20 cellular contexts compared by ENCODE assay signal in genomic region chr16:31780342-31780741, GRCh38.
DNase-seq lines count a peak whose midpoint lies in the region; ATAC-seq, FAIRE-seq and TF ChIP-seq lines count a peak whose summit lies in the region.
"Had no signal": no experiment of that assay in that cellular context is flagged by ENCODE, and none has a peak within 500 bp of the region (broad histone marks: within the 10 kb centered on the region; RNA-seq: fewer than 3 reads in every experiment).

No MANE protein-coding gene starts in this region.

- FAIRE-seq in A549 (lab: Jason Lieb, UNC), result no peak
- FAIRE-seq: A204.1, D721Med, G401.6, GM12891, GM19239 had no signal

- H3K27ac ChIP-seq in A549 (no peak overlapping the region), HEK293 (ENCODE audit: extremely low read depth, low read depth, low read length) (no peak overlapping the region), subcutaneous abdominal adipose tissue (ENCODE audit: low read depth, low read length) (no peak overlapping the region)
- H3K27ac ChIP-seq: BLaER1 treated with 17β-estradiol and CSF1 and Interleukin-3, amounts not matched to agents 10 nM and 100 nM; C4-2B had no signal

- H3K4me2 ChIP-seq in A549, result no peak overlapping the region
- H3K4me2 ChIP-seq: BLaER1 treated with 17β-estradiol and CSF1 and Interleukin-3, amounts not matched to agents 10 nM and 100 nM had no signal

- H3K4me1 ChIP-seq in A549, result no peaks in the 10 kb centered on the region
- H3K4me1 ChIP-seq in HEK293 (ENCODE audit: control insufficient read depth, insufficient read depth, low read length), result no peaks in the 10 kb centered on the region
- H3K4me1 ChIP-seq in subcutaneous abdominal adipose tissue (ENCODE audit: control insufficient read depth in 5 of 5, insufficient read depth in 5 of 5, low read length in 5 of 5), result no peaks in the 10 kb centered on the region
- H3K4me1 ChIP-seq: BLaER1 treated with 17β-estradiol and CSF1 and Interleukin-3, amounts not matched to agents 10 nM and 100 nM; Caco-2 had no signal

- no peak overlapping the region for H3K4me3 ChIP-seq in A549
- H3K4me3 ChIP-seq in HEK293 (ENCODE audit: low read depth, low read length), result no peak overlapping the region
- H3K4me3 ChIP-seq in subcutaneous abdominal adipose tissue (ENCODE audit: low read depth in 1 of 5, low read length in 5 of 5), result peak overlapping the region in 4 of 5 donors; percentile 6 to 44 (median 42)

- H3K9ac ChIP-seq in subcutaneous abdominal adipose tissue (ENCODE audit: low read length in 5 of 5), result no peak overlapping the region
- H3K9ac ChIP-seq: BLaER1 treated with 17β-estradiol and CSF1 and Interleukin-3, amounts not matched to agents 10 nM and 100 nM had no signal

- WGBS in A549 (ENCODE audit: missing lambda C conversion rate), result 45% methylated on average over 1 of the region's 1 CpG

- H3K9me3 ChIP-seq in A549 (peaks cover 22% of the 10 kb centered on the region; the same call in 2 of the 3 replicates), HEK293 (ENCODE audit: control insufficient read depth, insufficient read depth, low read depth, low read length) (no peaks in the 10 kb centered on the region), subcutaneous abdominal adipose tissue (ENCODE audit: control insufficient read depth in 5 of 5, low read length in 5 of 5) (peaks cover 27 to 87% (median 71%) of the 10 kb centered on the region in 5 donors)
- H3K9me3 ChIP-seq: Caco-2 had no signal

- H3K36me3 ChIP-seq in HEK293 (ENCODE audit: control insufficient read depth in 2 of 2, insufficient read depth in 1 of 2, low read length in 2 of 2), result no peaks in the 10 kb centered on the region
- peaks cover 0 to 6% (median 0%) of the 10 kb centered on the region in 5 donors for H3K36me3 ChIP-seq in subcutaneous abdominal adipose tissue (ENCODE audit: control insufficient read depth in 5 of 5, insufficient read depth in 5 of 5, low read length in 5 of 5)

- TF ChIP-seq CTCF in A549 (IDR thresholded peaks at IDR 0.05) (no peak), HEK293 (tag by site-specific recombination; IDR thresholded peaks at IDR 0.05) (no peak)

- TF ChIP-seq RAD21 in A549 (conservative IDR thresholded peaks at IDR 0.05 in 1 of 2, IDR thresholded peaks at IDR 0.05 in 1 of 2), result no peak

- TF ChIP-seq EP300 in A549 (IDR thresholded peaks at IDR 0.05), result no peak

- no peak for TF ChIP-seq POLR2A in A549 (IDR thresholded peaks at IDR 0.05; ENCODE audit: low read length)

- CTCF ChIA-PET in A549 (lab: Yijun Ruan, JAX), result interaction anchor here (0.7 kb wide), 1 partner anchor 267 kb away, joined by 3 read pairs; no protein-coding TSS in a partner anchor
- CTCF ChIA-PET in HEK293 (lab: Yijun Ruan, JAX), result no interaction called here

- ATAC-seq in A549 (no peak), GM21717 (IDR thresholded peaks at IDR 0.05; ENCODE audit: unreplicated experiment) (no peak)
- ATAC-seq: CD8-positive, alpha-beta T cell had no signal

- no peak for DNase-seq in A549 (ENCODE audit: low read depth in 1 of 2, low spot score in 1 of 2)
- DNase-seq in stimulated activated CD4-positive, alpha-beta T cell treated with anti-CD3 and anti-CD28 coated beads, Interleukin-15, amount 100 ng/mL, for 24 hours, result no peak
- DNase-seq: 8988T; AML-193; Caco-2; Calu3; CD4-positive, alpha-beta T cell; CD8-positive, alpha-beta T cell; DMS79 treated with DMSO at 0.1 percent for 48 hours; GF-D8 had no signal

- POLR2A ChIA-PET in A549 (lab: Yijun Ruan, JAX), result no interaction called here
- POLR2A ChIA-PET in HEK293 (lab: Yijun Ruan, JAX), result no interaction called here

- H3K27me3 ChIP-seq in subcutaneous abdominal adipose tissue (ENCODE audit: control insufficient read depth in 5 of 5, insufficient read depth in 4 of 5, low read length in 5 of 5), result no peaks in the 10 kb centered on the region
- H3K27me3 ChIP-seq: BLaER1 treated with 17β-estradiol and CSF1 and Interleukin-3, amounts not matched to agents 10 nM and 100 nM had no signal

TF ChIP-seq in A549, 52 proteins besides CTCF, POLR2A, EP300 and RAD21:
- no peak for TF ChIP-seq MYC (IDR thresholded peaks at IDR 0.05; ENCODE audit: borderline replicate concordance, low read length)
- TF ChIP-seq KDM5A (IDR thresholded peaks at IDR 0.05), result no peak
- TF ChIP-seq ZFP36 (IDR thresholded peaks at IDR 0.05; ENCODE audit: borderline replicate concordance, partially characterized antibody), result peak; percentile 40
- TF ChIP-seq MAFK (IDR thresholded peaks at IDR 0.05; ENCODE audit: partially characterized antibody), result no peak

TF ChIP-seq in HEK293, 187 proteins besides CTCF, POLR2A, EP300 and RAD21:
- TF ChIP-seq GLIS1 (tag by site-specific recombination; IDR thresholded peaks at IDR 0.05) (no peak), ZNF555 (tag by site-specific recombination; conservative IDR thresholded peaks at IDR 0.05) (no peak), ZNF24 (tag by site-specific recombination; IDR thresholded peaks at IDR 0.05) (no peak), ZNF37A (tag by site-specific recombination; IDR thresholded peaks at IDR 0.05) (no peak), ZNF585B (tag by site-specific recombination; IDR thresholded peaks at IDR 0.05) (peak; percentile 72), ZBTB20 (tag by site-specific recombination; IDR thresholded peaks at IDR 0.05) (no peak), ZFP41 (tag by site-specific recombination; IDR thresholded peaks at IDR 0.05; ENCODE audit: borderline replicate concordance) (no peak), ZNF169 (tag by site-specific recombination; IDR thresholded peaks at IDR 0.05) (no peak)

Comparison
In these comparisons a context has a peak if more than half of its experiments do, and no peak if none do; other contexts are left out.
1. H3K4me3 ChIP-seq: peak in subcutaneous abdominal adipose tissue (4 of 5); none in A549 (single experiment) and HEK293 (single experiment).